12 cellular contexts compared by ENCODE assay signal in genomic region chr18:79517322-79517721, GRCh38.
DNase-seq lines count a peak whose midpoint lies in the region; ATAC-seq lines count a peak whose summit lies in the region.
"Had no signal": no experiment of that assay in that cellular context is flagged by ENCODE, and none has a peak within 500 bp of the region (broad histone marks: within the 10 kb centered on the region; RNA-seq: fewer than 3 reads in every experiment).

No MANE protein-coding gene starts in this region.

- intact Hi-C loops in activated CD4-positive, alpha-beta T cell treated with anti-CD3 and anti-CD28 coated beads for 36 hours (cut with DNase I, micrococcal nuclease): no loop called here

- H3K27me3 Mint-ChIP-seq in IgD-negative memory B cell: no peaks in the 10 kb centered on the region
- no peaks in the 10 kb centered on the region for H3K27me3 Mint-ChIP-seq in activated CD4-positive, alpha-beta T cell treated with anti-CD3 and anti-CD28 coated beads for 36 hours
- no peaks in the 10 kb centered on the region for H3K27me3 Mint-ChIP-seq in central memory CD8-positive, alpha-beta T cell

- CTCF ChIA-PET in activated CD4-positive, alpha-beta T cell treated with anti-CD3 and anti-CD28 coated beads for 36 hours (lab: Charles Lee): interaction anchor here (1.0 to 1.3 kb wide), 4 partner anchors 11 to 139 kb away, joined by 3 to 5 read pairs (median 3); partner anchors contain the start of gene NFATC1

- H3K4me3 Mint-ChIP-seq in IgD-negative memory B cell: peak overlapping the region; percentile 54 to 77 (median 64)
- H3K4me3 Mint-ChIP-seq in activated CD4-positive, alpha-beta T cell treated with anti-CD3 and anti-CD28 coated beads for 36 hours: peak overlapping the region; percentile 72
- H3K4me3 Mint-ChIP-seq in central memory CD8-positive, alpha-beta T cell: peak overlapping the region; percentile 35

- peaks cover 26 to 32% (median 28%) of the 10 kb centered on the region in 3 donors for H3K4me1 Mint-ChIP-seq in IgD-negative memory B cell
- peaks cover 69% of the 10 kb centered on the region for H3K4me1 Mint-ChIP-seq in activated CD4-positive, alpha-beta T cell treated with anti-CD3 and anti-CD28 coated beads for 36 hours
- peaks cover 45% of the 10 kb centered on the region for H3K4me1 Mint-ChIP-seq in central memory CD8-positive, alpha-beta T cell

- H3K36me3 Mint-ChIP-seq in IgD-negative memory B cell: no peaks in the 10 kb centered on the region
- peaks cover 36% of the 10 kb centered on the region for H3K36me3 Mint-ChIP-seq in activated CD4-positive, alpha-beta T cell treated with anti-CD3 and anti-CD28 coated beads for 36 hours (ENCODE audit: low read depth)
- H3K36me3 Mint-ChIP-seq in central memory CD8-positive, alpha-beta T cell (ENCODE audit: insufficient read depth): peaks cover 5% of the 10 kb centered on the region

- no peaks in the 10 kb centered on the region for H3K9me3 Mint-ChIP-seq in IgD-negative memory B cell
- H3K9me3 Mint-ChIP-seq in activated CD4-positive, alpha-beta T cell treated with anti-CD3 and anti-CD28 coated beads for 36 hours (ENCODE audit: low read depth): no peaks in the 10 kb centered on the region
- no peaks in the 10 kb centered on the region for H3K9me3 Mint-ChIP-seq in central memory CD8-positive, alpha-beta T cell

- peak; percentile 45 for ATAC-seq in activated CD4-positive, alpha-beta T cell treated with anti-CD3 and anti-CD28 coated beads for 36 hours
- ATAC-seq in central memory CD8-positive, alpha-beta T cell (replicated peaks; ENCODE audit: extremely low read depth, poor library complexity, severe bottlenecking): peak; percentile 47
- ATAC-seq in HG02938 (IDR thresholded peaks at IDR 0.05; ENCODE audit: unreplicated experiment) (no peak), GM18502 (IDR thresholded peaks at IDR 0.05; ENCODE audit: poor library complexity, unreplicated experiment) (no peak)
- ATAC-seq: left cardiac atrium had no signal

- peak overlapping the region in 1 of 3 donors; percentile 88 for H3K27ac Mint-ChIP-seq in IgD-negative memory B cell
- H3K27ac Mint-ChIP-seq in activated CD4-positive, alpha-beta T cell treated with anti-CD3 and anti-CD28 coated beads for 36 hours: peak overlapping the region; percentile 98
- H3K27ac Mint-ChIP-seq in central memory CD8-positive, alpha-beta T cell (ENCODE audit: low read depth): peak overlapping the region; percentile 84
- H3K27ac Mint-ChIP-seq: progenitor cell of endocrine pancreas had no signal

- peak; percentile 81 for DNase-seq in activated CD4-positive, alpha-beta T cell treated with anti-CD3 and anti-CD28 coated beads for 36 hours
- DNase-seq in central memory CD8-positive, alpha-beta T cell (ENCODE audit: low spot score in 2 of 2): peak in 1 of 2 donors; percentile 14
- DNase-seq in stimulated activated CD4-positive, alpha-beta T cell treated with anti-CD3 and anti-CD28 coated beads, Interleukin-4, amount 100 ng/mL, for 1 hour: peak; percentile 52
- DNase-seq in NCI-H69 (lab: John Stamatoyannopoulos, UW): no peak
- no peak for DNase-seq in hippocampal formation (lab: John Stamatoyannopoulos, UW)
- DNase-seq: COR-L47, left cardiac atrium, MM.1S had no signal

- POLR2A ChIA-PET in activated CD4-positive, alpha-beta T cell treated with anti-CD3 and anti-CD28 coated beads for 36 hours (lab: Charles Lee): interaction anchor here (0.6 kb wide), 1 partner anchor 10 kb away, joined by 3 read pairs; no protein-coding TSS in a partner anchor

Comparison
In these comparisons a context has a peak if more than half of its experiments do, and no peak if none do; other contexts are left out.
1. ATAC-seq: peak in activated CD4-positive, alpha-beta T cell treated with anti-CD3 and anti-CD28 coated beads for 36 hours (single experiment) and central memory CD8-positive, alpha-beta T cell (single experiment); none in HG02938 (single experiment) and GM18502 (single experiment).
2. DNase-seq: peak in activated CD4-positive, alpha-beta T cell treated with anti-CD3 and anti-CD28 coated beads for 36 hours (single experiment) and stimulated activated CD4-positive, alpha-beta T cell treated with anti-CD3 and anti-CD28 coated beads, Interleukin-4, amount 100 ng/mL, for 1 hour (single experiment); none in NCI-H69 (single experiment) and hippocampal formation (0 of 2).
3. Peak in every context shown above with its lines, with median percentiles within 50 percentile points of each other: H3K4me3 Mint-ChIP-seq.